Comparison of ENCODE assay signal across 8 cellular contexts in genomic region chr11:3865388-3866193, GRCh38. TPM values are rescaled to one million over a fixed set of nuclear protein-coding genes. Genes with fewer than 3 reads are reported as not detected.
DNase-seq lines count a peak whose midpoint lies in the region; ATAC-seq, FAIRE-seq and TF ChIP-seq lines count a peak whose summit lies in the region.

No MANE protein-coding gene starts in this region.

- no peak overlapping the region for H2AFZ ChIP-seq in HepG2 (ENCODE audit: low read length)

- peaks cover 86% of the 10 kb centered on the region for H3K79me2 ChIP-seq in HepG2 (ENCODE audit: insufficient read depth, low read length)

- TF ChIP-seq EP300 in HepG2 (IDR thresholded peaks at IDR 0.05; ENCODE audit: low read depth in 2 of 2, low read length in 2 of 2) (no peak), HepG2 (CRISPR knock-in tag; IDR thresholded peaks at IDR 0.05; ENCODE audit: borderline replicate concordance) (no peak)

- H3K9me3 ChIP-seq in HepG2 (ENCODE audit: low read length): no peaks in the 10 kb centered on the region
- H3K9me3 ChIP-seq in BE2C: no peaks in the 10 kb centered on the region

- no peak for TF ChIP-seq CTCF in AG10803 (conservative IDR thresholded peaks at IDR 0.05; ENCODE audit: low read length)
- TF ChIP-seq CTCF in HepG2 (CRISPR knock-in tag; IDR thresholded peaks at IDR 0.05): no peak
- no peak for TF ChIP-seq CTCF in BE2C (IDR thresholded peaks at IDR 0.05; ENCODE audit: low read depth, low read length)

- TF ChIP-seq POLR2A in HepG2 (IDR thresholded peaks at IDR 0.05; ENCODE audit: insufficient read depth in 1 of 2, low read depth in 2 of 2, low read length in 2 of 2): no peak

- H3K36me3 Mint-ChIP-seq in activated T-helper 17 cell treated with anti-CD3 and anti-CD28 coated beads, Interleukin-2, amount 50 U/mL, for 72 hours (ENCODE audit: low read depth): no peaks in the 10 kb centered on the region

- peak overlapping the region; percentile 51 for H3K27ac Mint-ChIP-seq in activated T-helper 17 cell treated with anti-CD3 and anti-CD28 coated beads, Interleukin-2, amount 50 U/mL, for 72 hours

- H3K4me3 ChIP-seq in AG10803 (ENCODE audit: low read length): no peak overlapping the region
- peak overlapping the region in 1 of 3 experiments; percentile 38; a peak in 1 of 6 replicates for H3K4me3 ChIP-seq in HepG2 (replicated peaks in 1 of 3; ENCODE audit: insufficient read depth in 1 of 3, low read depth in 2 of 3, low read length in 3 of 3)
- H3K4me3 ChIP-seq in BE2C (ENCODE audit: low read depth, low read length): no peak overlapping the region

- H3K27me3 Mint-ChIP-seq in activated T-helper 17 cell treated with anti-CD3 and anti-CD28 coated beads, Interleukin-2, amount 50 U/mL, for 72 hours: no peaks in the 10 kb centered on the region

- FAIRE-seq in HepG2 (lab: Jason Lieb, UNC): no peak

- 28% methylated on average over 2 of the region's 3 CpGs for WGBS in HepG2 (ENCODE audit: low lambda C conversion rate)

- in situ Hi-C loops in HepG2 (cut with HindIII; ENCODE audit: extremely low pct_ligation_motif_present, low pct_unique_long_range_greater_than_20kb): no loop called here

- DNase-seq in AG10803 (ENCODE audit: low read depth) (peak; percentile 76), H4 (ENCODE audit: low spot score) (peak; percentile 56), HepG2 (ENCODE audit: low spot score) (no peak), BE2C (no peak)

- H3K4me2 ChIP-seq in HepG2 (ENCODE audit: low read depth, low read length): peak overlapping the region; percentile 75

- POLR2A ChIA-PET in HepG2 (lab: Yijun Ruan, JAX): interaction anchor here (0.7 to 5.3 kb wide), 5 partner anchors 11 to 40 kb away, joined by 3 to 44 read pairs (median 10); partner anchors contain the start of gene STIM1

- peak overlapping the region; percentile 23; the same call in 1 of the 2 replicates for H3K9ac ChIP-seq in HepG2 (ENCODE audit: insufficient read depth, low read depth, low read length)

- CTCF ChIA-PET in HepG2 (lab: Yijun Ruan, JAX; ENCODE audit: low intra/inter-chr PET ratio, low total read pairs): no interaction called here

- H3K4me1 ChIP-seq in HepG2 (ENCODE audit: insufficient read depth, low read length) (peaks cover 65% of the 10 kb centered on the region), BE2C (peaks cover 4% of the 10 kb centered on the region)

- peak overlapping the region; percentile 53 for H3K4me3 Mint-ChIP-seq in activated T-helper 17 cell treated with anti-CD3 and anti-CD28 coated beads, Interleukin-2, amount 50 U/mL, for 72 hours

- intact Hi-C loops in HepG2 (cut with micrococcal nuclease; ENCODE audit: unreplicated experiment): loop anchor here (1.0 kb wide), 1 partner anchor 40 kb away; no protein-coding TSS in a partner anchor

- no TSS peak for BruUV-seq in HepG2 (replicated peaks; lab: Mats Ljungman, UMichigan)

- H4K20me1 ChIP-seq in HepG2 (ENCODE audit: insufficient read depth, low read length): no peaks in the 10 kb centered on the region

- H3K27ac ChIP-seq in HepG2 (ENCODE audit: extremely low read length, insufficient read depth, low read length): peak overlapping the region; percentile 84

- ATAC-seq in activated T-helper 17 cell treated with anti-CD3 and anti-CD28 coated beads, Interleukin-2, amount 50 U/mL, for 72 hours (replicated peaks): no peak
- ATAC-seq in HepG2: peak; percentile 33
- ATAC-seq in GM19023 (IDR thresholded peaks at IDR 0.05; ENCODE audit: unreplicated experiment): no peak
- no peak for ATAC-seq in GM18858 (IDR thresholded peaks at IDR 0.05; ENCODE audit: unreplicated experiment)
- ATAC-seq in HG03097 (IDR thresholded peaks at IDR 0.05; ENCODE audit: low FRiP score, unreplicated experiment): no peak

- H3K36me3 ChIP-seq in HepG2 (replicated peaks in 1 of 2; ENCODE audit: control insufficient read depth in 1 of 2, insufficient read depth in 2 of 2, low read length in 2 of 2): no peaks in the 10 kb centered on the region
- H3K36me3 ChIP-seq in BE2C: no peaks in the 10 kb centered on the region

- H3K27me3 ChIP-seq in HepG2 (ENCODE audit: control insufficient read depth in 1 of 2, insufficient read depth in 2 of 2, low read length in 2 of 2) (no peaks in the 10 kb centered on the region; a peak in 1 of 5 replicates), BE2C (no peaks in the 10 kb centered on the region)

- no peaks in the 10 kb centered on the region for H3K9me3 Mint-ChIP-seq in activated T-helper 17 cell treated with anti-CD3 and anti-CD28 coated beads, Interleukin-2, amount 50 U/mL, for 72 hours

- TF ChIP-seq RAD21 in HepG2 (CRISPR knock-in tag; IDR thresholded peaks at IDR 0.05): no peak

- H3K4me1 Mint-ChIP-seq in activated T-helper 17 cell treated with anti-CD3 and anti-CD28 coated beads, Interleukin-2, amount 50 U/mL, for 72 hours: peaks cover 56% of the 10 kb centered on the region

RNA-seq across cellular contexts. Expression of gene STIM1, which starts 10.1 kb away (rescaled TPM):
- 22.1 and 22.7 TPM in 2 replicates for total RNA-seq in H4 (2014; rRNA removed; shearing (Covaris generic))
- total RNA-seq in activated T-helper 17 cell treated with anti-CD3 and anti-CD28 coated beads, Interleukin-2, amount 50 U/mL, for 72 hours: 10 to 100 TPM; 68.8 to 82.7 TPM
- 16.3 and 19.2 TPM in 2 replicates for total RNA-seq in HepG2 (2016; rRNA removed; fragmentation: Illumina TruSeq; extraction: Trizol)
- total RNA-seq in HepG2 (2016; cell fraction: cytosol; rRNA removed; fragmentation: Illumina TruSeq; extraction: Trizol; ENCODE audit: low read depth): 4.1 and 5.8 TPM in 2 replicates
- total RNA-seq in HepG2 (2016; cell fraction: insoluble cytoplasmic fraction; rRNA removed; fragmentation: Illumina TruSeq; extraction: Trizol): 10.3 and 20.0 TPM in 2 replicates
- total RNA-seq in HepG2 (2016; cell fraction: membrane; rRNA removed; fragmentation: Illumina TruSeq; extraction: Trizol): 9.1 and 11.2 TPM in 2 replicates
- 32.4 and 32.5 TPM in 2 replicates for total RNA-seq in HepG2 (2016; cell fraction: nucleus; rRNA removed; fragmentation: Illumina TruSeq; extraction: Trizol)
- 28.5 and 33.3 TPM in 2 replicates for polyA plus RNA-seq in HepG2 (2011; rRNA removed)
- 25.0 and 31.9 TPM in 2 replicates for polyA plus RNA-seq in HepG2 (2011; cell fraction: cytosol; rRNA removed)
- polyA plus RNA-seq in HepG2 (2011; cell fraction: nucleus; rRNA removed): 53.3 and 57.1 TPM in 2 replicates
- polyA plus RNA-seq in HepG2 (2012): 41.4 and 42.4 TPM in 2 replicates
- 2.6 TPM in 2 replicates for polyA plus RNA-seq in HepG2 (2016; cell fraction: cytosol; fragmentation: Illumina TruSeq; extraction: Trizol; ENCODE audit: low read depth)
- polyA plus RNA-seq in HepG2 (2016; cell fraction: insoluble cytoplasmic fraction; fragmentation: Illumina TruSeq; extraction: Trizol; ENCODE audit: low read depth): 10.3 and 12.6 TPM in 2 replicates
- polyA plus RNA-seq in HepG2 (2016; cell fraction: membrane; fragmentation: Illumina TruSeq; extraction: Trizol; ENCODE audit: low read depth): 7.0 and 7.4 TPM in 2 replicates
- polyA plus RNA-seq in HepG2 (2016; cell fraction: nucleus; fragmentation: Illumina TruSeq; extraction: Trizol; ENCODE audit: insufficient read depth, low read depth): 37.7 and 37.8 TPM in 2 replicates
- 46.4 and 107 TPM in 2 replicates for polyA minus RNA-seq in HepG2 (2011; rRNA and poly(A)+ RNA removed; ENCODE audit: low replicate concordance)
- 35.8 and 57.5 TPM in 2 replicates for polyA minus RNA-seq in HepG2 (2011; cell fraction: cytosol; rRNA and poly(A)+ RNA removed)
- 43.4 and 64.5 TPM in 2 replicates for polyA minus RNA-seq in HepG2 (2011; cell fraction: nucleus; rRNA and poly(A)+ RNA removed)
- polyA plus RNA-seq in BE2C (2012; ENCODE audit: insufficient read depth, insufficient read length, low read depth): 29.2 TPM

RNA-seq across cellular contexts. Expression of gene RHOG, which starts 24.8 kb away (rescaled TPM):
- total RNA-seq in H4 (2014; rRNA removed; shearing (Covaris generic)): 37.4 and 62.5 TPM in 2 replicates
- 100 to 1,000 TPM; 151 to 154 TPM for total RNA-seq in activated T-helper 17 cell treated with anti-CD3 and anti-CD28 coated beads, Interleukin-2, amount 50 U/mL, for 72 hours
- 7.7 TPM in 2 replicates for total RNA-seq in HepG2 (2016; rRNA removed; fragmentation: Illumina TruSeq; extraction: Trizol)
- 2.6 and 3.6 TPM in 2 replicates for total RNA-seq in HepG2 (2016; cell fraction: cytosol; rRNA removed; fragmentation: Illumina TruSeq; extraction: Trizol; ENCODE audit: low read depth)
- 5.8 and 6.8 TPM in 2 replicates for total RNA-seq in HepG2 (2016; cell fraction: insoluble cytoplasmic fraction; rRNA removed; fragmentation: Illumina TruSeq; extraction: Trizol)
- 5.8 and 7.4 TPM in 2 replicates for total RNA-seq in HepG2 (2016; cell fraction: membrane; rRNA removed; fragmentation: Illumina TruSeq; extraction: Trizol)
- 5.9 and 6.2 TPM in 2 replicates for total RNA-seq in HepG2 (2016; cell fraction: nucleus; rRNA removed; fragmentation: Illumina TruSeq; extraction: Trizol)
- 23.4 and 27.1 TPM in 2 replicates for polyA plus RNA-seq in HepG2 (2011; rRNA removed)
- 28.2 and 39.4 TPM in 2 replicates for polyA plus RNA-seq in HepG2 (2011; cell fraction: cytosol; rRNA removed)
- polyA plus RNA-seq in HepG2 (2011; cell fraction: nucleus; rRNA removed): 16.2 and 18.8 TPM in 2 replicates
- polyA plus RNA-seq in HepG2 (2012): 15.8 and 27.4 TPM in 2 replicates
- 9.6 and 10.7 TPM in 2 replicates for polyA plus RNA-seq in HepG2 (2016; cell fraction: cytosol; fragmentation: Illumina TruSeq; extraction: Trizol; ENCODE audit: low read depth)
- polyA plus RNA-seq in HepG2 (2016; cell fraction: insoluble cytoplasmic fraction; fragmentation: Illumina TruSeq; extraction: Trizol; ENCODE audit: low read depth): 21.0 and 25.0 TPM in 2 replicates
- polyA plus RNA-seq in HepG2 (2016; cell fraction: membrane; fragmentation: Illumina TruSeq; extraction: Trizol; ENCODE audit: low read depth): 18.5 and 19.3 TPM in 2 replicates
- polyA plus RNA-seq in HepG2 (2016; cell fraction: nucleus; fragmentation: Illumina TruSeq; extraction: Trizol; ENCODE audit: insufficient read depth, low read depth): 22.3 and 26.4 TPM in 2 replicates
- polyA minus RNA-seq in HepG2 (2011; rRNA and poly(A)+ RNA removed; ENCODE audit: low replicate concordance): 83.5 and 114 TPM in 2 replicates
- polyA minus RNA-seq in HepG2 (2011; cell fraction: cytosol; rRNA and poly(A)+ RNA removed): 21.8 and 27.6 TPM in 2 replicates
- 11.5 and 17.4 TPM in 2 replicates for polyA minus RNA-seq in HepG2 (2011; cell fraction: nucleus; rRNA and poly(A)+ RNA removed)
- 130 TPM for polyA plus RNA-seq in BE2C (2012; ENCODE audit: insufficient read depth, insufficient read length, low read depth)

RNA-seq across cellular contexts. Expression of gene PGAP2, which starts 57.2 kb away (rescaled TPM):
- 8.2 and 14.0 TPM in 2 replicates for total RNA-seq in H4 (2014; rRNA removed; shearing (Covaris generic))
- 10 to 100 TPM; 25.6 to 31.8 TPM for total RNA-seq in activated T-helper 17 cell treated with anti-CD3 and anti-CD28 coated beads, Interleukin-2, amount 50 U/mL, for 72 hours
- total RNA-seq in HepG2 (2016; rRNA removed; fragmentation: Illumina TruSeq; extraction: Trizol): 16.8 and 21.5 TPM in 2 replicates
- 20.3 and 25.5 TPM in 2 replicates for total RNA-seq in HepG2 (2016; cell fraction: cytosol; rRNA removed; fragmentation: Illumina TruSeq; extraction: Trizol; ENCODE audit: low read depth)
- 17.1 and 19.6 TPM in 2 replicates for total RNA-seq in HepG2 (2016; cell fraction: insoluble cytoplasmic fraction; rRNA removed; fragmentation: Illumina TruSeq; extraction: Trizol)
- 36.5 and 42.1 TPM in 2 replicates for total RNA-seq in HepG2 (2016; cell fraction: membrane; rRNA removed; fragmentation: Illumina TruSeq; extraction: Trizol)
- total RNA-seq in HepG2 (2016; cell fraction: nucleus; rRNA removed; fragmentation: Illumina TruSeq; extraction: Trizol): 16.9 and 22.3 TPM in 2 replicates
- 46.8 and 47.8 TPM in 2 replicates for polyA plus RNA-seq in HepG2 (2011; rRNA removed)
- 34.6 and 41.7 TPM in 2 replicates for polyA plus RNA-seq in HepG2 (2011; cell fraction: cytosol; rRNA removed)
- polyA plus RNA-seq in HepG2 (2011; cell fraction: nucleus; rRNA removed): 70.5 and 72.6 TPM in 2 replicates
- polyA plus RNA-seq in HepG2 (2012): 17.5 and 20.8 TPM in 2 replicates
- polyA plus RNA-seq in HepG2 (2016; cell fraction: cytosol; fragmentation: Illumina TruSeq; extraction: Trizol; ENCODE audit: low read depth): 42.7 and 51.8 TPM in 2 replicates
- 29.8 and 30.5 TPM in 2 replicates for polyA plus RNA-seq in HepG2 (2016; cell fraction: insoluble cytoplasmic fraction; fragmentation: Illumina TruSeq; extraction: Trizol; ENCODE audit: low read depth)
- polyA plus RNA-seq in HepG2 (2016; cell fraction: membrane; fragmentation: Illumina TruSeq; extraction: Trizol; ENCODE audit: low read depth): 58.5 and 61.9 TPM in 2 replicates
- polyA plus RNA-seq in HepG2 (2016; cell fraction: nucleus; fragmentation: Illumina TruSeq; extraction: Trizol; ENCODE audit: insufficient read depth, low read depth): 62.7 and 64.3 TPM in 2 replicates
- 72.3 and 77.1 TPM in 2 replicates for polyA minus RNA-seq in HepG2 (2011; rRNA and poly(A)+ RNA removed; ENCODE audit: low replicate concordance)
- polyA minus RNA-seq in HepG2 (2011; cell fraction: cytosol; rRNA and poly(A)+ RNA removed): 15.6 and 19.4 TPM in 2 replicates
- 9.1 and 11.2 TPM in 2 replicates for polyA minus RNA-seq in HepG2 (2011; cell fraction: nucleus; rRNA and poly(A)+ RNA removed)
- polyA plus RNA-seq in BE2C (2012; ENCODE audit: insufficient read depth, insufficient read length, low read depth): 9.8 TPM

Comparison
In these comparisons a context has a peak if more than half of its experiments do, and no peak if none do; other contexts are left out.
1. DNase-seq: peak in AG10803 (single experiment) and H4 (single experiment); none in HepG2 (single experiment) and BE2C (single experiment).